In the genomic region with DNA sequence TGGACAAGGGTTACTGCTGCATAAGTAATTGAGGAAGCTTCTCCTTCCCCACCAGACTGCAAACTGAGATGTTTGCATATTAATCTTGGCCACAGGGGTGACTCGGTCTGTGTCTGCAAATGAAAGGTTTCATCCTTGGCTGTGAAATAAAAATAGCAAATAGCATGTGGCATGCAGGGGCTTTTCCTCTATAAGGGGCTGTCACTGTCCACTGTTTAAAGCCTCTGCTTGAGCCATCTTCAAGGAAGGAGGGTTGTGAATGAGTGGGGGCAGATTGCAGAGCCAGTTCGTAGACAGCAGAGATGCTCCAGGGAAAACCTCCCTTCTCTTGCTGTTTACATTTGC, we compare ENCODE assay signal across 13 cellular contexts. TPM values are rescaled to one million over a fixed set of nuclear protein-coding genes. Genes with fewer than 3 reads are reported as not detected.
A peak's percentile ranks its signal among the peaks of the same experiment; 100 is the strongest.
DNase-seq lines count a peak whose midpoint lies in the region; ATAC-seq and TF ChIP-seq lines count a peak whose summit lies in the region.
"Had no signal": no experiment of that assay in that cellular context is flagged by ENCODE, and none has a peak within 500 bp of the region (broad histone marks: within the 10 kb centered on the region; RNA-seq: fewer than 3 reads in every experiment).

No MANE protein-coding gene starts in this region.

- H3K4me1 Mint-ChIP-seq in activated naive CD8-positive, alpha-beta T cell treated with anti-CD3 and anti-CD28 coated beads, Interleukin-2, amount 10 ng/mL, durations not matched to agents 7 days and 5 days: peaks cover 31% of the 10 kb centered on the region

- H3K27ac Mint-ChIP-seq in activated naive CD8-positive, alpha-beta T cell treated with anti-CD3 and anti-CD28 coated beads, Interleukin-2, amount 10 ng/mL, durations not matched to agents 7 days and 5 days: peak overlapping the region; percentile 67

- H3K27me3 Mint-ChIP-seq in activated naive CD8-positive, alpha-beta T cell treated with anti-CD3 and anti-CD28 coated beads, Interleukin-2, amount 10 ng/mL, durations not matched to agents 7 days and 5 days: no peaks in the 10 kb centered on the region

- WGBS in right cardiac atrium: 39% methylated on average over 2 of the region's 2 CpGs
- 41 to 70% (median 55%) methylated on average over 2 of the region's 2 CpGs for WGBS in heart left ventricle, 4 donors

- DNase-seq in right cardiac atrium (no peak), heart left ventricle (no peak), KG1 (lab: John Stamatoyannopoulos, UW) (peak; percentile 3), NCI-H345 treated with DMSO at 0.1 percent for 48 hours (lab: John Stamatoyannopoulos, UW; ENCODE audit: unreplicated experiment) (no peak), hypothalamus (lab: John Stamatoyannopoulos, UW) (no peak), SJCRH30 (no peak)
- DNase-seq in activated naive CD8-positive, alpha-beta T cell treated with anti-CD3 and anti-CD28 coated beads, Interleukin-2, amount 10 ng/mL, durations not matched to agents 7 days and 5 days: no peak
- DNase-seq: activated gamma-delta T cell; effector CD8-positive, alpha-beta T cell; NCI-H1417 treated with DMSO at 0.1 percent for 48 hours; stimulated activated naive CD4-positive, alpha-beta T cell treated with Interleukin-2 at 50 U/mL for 16 hours had no signal

- no peak overlapping the region for H3K4me3 ChIP-seq in right cardiac atrium (ENCODE audit: low read length)
- H3K4me3 ChIP-seq in heart left ventricle: no peak overlapping the region
- no peak overlapping the region for H3K4me3 ChIP-seq in SJCRH30

- intact Hi-C loops in right cardiac atrium (cut with DNase I) (no loop called here), heart left ventricle (cut with DNase I) (no loop called here)

- H3K9me3 Mint-ChIP-seq in activated naive CD8-positive, alpha-beta T cell treated with anti-CD3 and anti-CD28 coated beads, Interleukin-2, amount 10 ng/mL, durations not matched to agents 7 days and 5 days: no peaks in the 10 kb centered on the region

- POLR2A ChIA-PET in activated naive CD8-positive, alpha-beta T cell treated with anti-CD3 and anti-CD28 coated beads, Interleukin-2, amount 10 ng/mL, durations not matched to agents 7 days and 5 days (lab: Charles Lee): interaction anchor here (1.1 to 1.6 kb wide), 3 partner anchors 28 to 77 kb away, joined by 3 to 4 read pairs (median 3); no protein-coding TSS in a partner anchor

- no peaks in the 10 kb centered on the region for H3K27me3 ChIP-seq in right cardiac atrium (ENCODE audit: control insufficient read depth, insufficient read depth)
- peaks cover 0 to 9% (median 0%) of the 10 kb centered on the region in 9 donors for H3K27me3 ChIP-seq in heart left ventricle
- H3K27me3 ChIP-seq in SJCRH30: no peaks in the 10 kb centered on the region

- ATAC-seq in right cardiac atrium: no peak
- ATAC-seq in heart left ventricle: no peak
- no peak for ATAC-seq in activated naive CD8-positive, alpha-beta T cell treated with anti-CD3 and anti-CD28 coated beads, Interleukin-2, amount 10 ng/mL, durations not matched to agents 7 days and 5 days (ENCODE audit: low read depth)
- ATAC-seq in HG03439 (IDR thresholded peaks at IDR 0.05; ENCODE audit: unreplicated experiment): no peak

- no peak for TF ChIP-seq POLR2A in heart left ventricle (IDR thresholded peaks at IDR 0.05)

- no peak for TF ChIP-seq CTCF in heart left ventricle (IDR thresholded peaks at IDR 0.05)

- no peak overlapping the region for H3K4me3 Mint-ChIP-seq in activated naive CD8-positive, alpha-beta T cell treated with anti-CD3 and anti-CD28 coated beads, Interleukin-2, amount 10 ng/mL, durations not matched to agents 7 days and 5 days

- H3K36me3 Mint-ChIP-seq in activated naive CD8-positive, alpha-beta T cell treated with anti-CD3 and anti-CD28 coated beads, Interleukin-2, amount 10 ng/mL, durations not matched to agents 7 days and 5 days: no peaks in the 10 kb centered on the region

- H3K4me1 ChIP-seq in right cardiac atrium (ENCODE audit: control insufficient read depth, insufficient read depth, low read length) (peaks cover 8% of the 10 kb centered on the region), heart left ventricle (peaks cover 0 to 53% (median 2%) of the 10 kb centered on the region in 12 donors), SJCRH30 (peaks cover 37% of the 10 kb centered on the region)

- no peaks in the 10 kb centered on the region for H3K9me3 ChIP-seq in right cardiac atrium (ENCODE audit: control insufficient read depth, low read length)
- H3K9me3 ChIP-seq in heart left ventricle: no peaks in the 10 kb centered on the region
- no peaks in the 10 kb centered on the region for H3K9me3 ChIP-seq in SJCRH30 (replicated peaks)

- H3K36me3 ChIP-seq in heart left ventricle (no peaks in the 10 kb centered on the region), SJCRH30 (no peaks in the 10 kb centered on the region)

- H3K27ac ChIP-seq in right cardiac atrium (ENCODE audit: low read length): peak overlapping the region; percentile 37
- H3K27ac ChIP-seq in heart left ventricle: peak overlapping the region in 1 of 12 donors; percentile 68
- H3K27ac ChIP-seq in SJCRH30: no peak overlapping the region

RNA-seq across cellular contexts. Expression of gene TMSB4X, which starts 33.3 kb away (rescaled TPM):
- total RNA-seq in right cardiac atrium (1,000 to 10,000 TPM; 1,054 to 1,542 (median 1,304) TPM), heart left ventricle (1,000 to 10,000 TPM in 4 of 9 donors, 100 to 1,000 TPM in 5; 689 to 3,543 (median 935) TPM)
- polyA plus RNA-seq in right cardiac atrium (2,718 TPM), heart left ventricle (1,000 to 10,000 TPM; 1,893 to 1,976 TPM)
- 1,000 to 10,000 TPM; 8,001 to 8,464 TPM for total RNA-seq in activated naive CD8-positive, alpha-beta T cell treated with anti-CD3 and anti-CD28 coated beads, Interleukin-2, amount 10 ng/mL, durations not matched to agents 7 days and 5 days
- total RNA-seq in SJCRH30 (2014; rRNA removed; shearing (Covaris generic)): 1,274 and 1,377 TPM in 2 replicates

RNA-seq across cellular contexts. Expression of gene FAM9C, which starts 36.3 kb away (rescaled TPM):
- total RNA-seq in right cardiac atrium: not detected
- polyA plus RNA-seq in right cardiac atrium: 0.02 TPM
- 1 to 10 TPM in 1 of 9 donors, under 1 TPM in 5, not detected in 3; 0.20 to 2.6 (median 0.34) TPM for total RNA-seq in heart left ventricle
- polyA plus RNA-seq in heart left ventricle: not detected
- not detected for total RNA-seq in activated naive CD8-positive, alpha-beta T cell treated with anti-CD3 and anti-CD28 coated beads, Interleukin-2, amount 10 ng/mL, durations not matched to agents 7 days and 5 days
- 0.16 and 0.20 TPM in 2 replicates for total RNA-seq in SJCRH30 (2014; rRNA removed; shearing (Covaris generic))
- polyA plus RNA-seq: BJ had no signal
